In the genomic region with DNA sequence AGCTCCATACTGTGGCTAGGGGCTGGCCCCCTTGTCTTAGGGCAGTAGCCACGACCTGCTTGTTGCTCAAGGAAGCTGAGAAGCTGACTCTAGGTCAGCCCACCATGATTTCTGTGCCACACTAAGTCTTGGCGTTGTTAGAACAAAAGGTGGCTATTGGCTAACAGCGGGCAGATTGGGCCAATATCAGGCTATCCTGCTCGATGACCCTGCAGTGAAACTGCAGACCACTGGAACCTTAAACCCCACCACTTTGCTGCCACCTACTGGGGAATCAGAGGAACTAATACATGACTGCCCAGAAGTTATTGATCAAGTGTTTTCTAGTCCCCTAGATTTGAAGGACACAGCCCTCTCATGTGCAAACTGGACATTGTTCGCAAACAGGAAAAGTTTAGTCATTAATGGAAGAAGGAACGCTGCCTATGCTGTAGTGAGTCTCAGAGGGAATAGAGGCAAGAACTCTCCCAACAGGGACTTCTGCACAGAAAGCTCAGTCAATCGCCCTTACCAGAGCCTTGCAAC, we compare ENCODE assay signal across 2 cellular contexts.
TF ChIP-seq lines count a peak whose summit lies in the region.

No MANE protein-coding gene starts in this region.

TF ChIP-seq in Ishikawa, 13 proteins besides CTCF, POLR2A, EP300 and RAD21 (continued from another document):
- TF ChIP-seq, protein P1, sequence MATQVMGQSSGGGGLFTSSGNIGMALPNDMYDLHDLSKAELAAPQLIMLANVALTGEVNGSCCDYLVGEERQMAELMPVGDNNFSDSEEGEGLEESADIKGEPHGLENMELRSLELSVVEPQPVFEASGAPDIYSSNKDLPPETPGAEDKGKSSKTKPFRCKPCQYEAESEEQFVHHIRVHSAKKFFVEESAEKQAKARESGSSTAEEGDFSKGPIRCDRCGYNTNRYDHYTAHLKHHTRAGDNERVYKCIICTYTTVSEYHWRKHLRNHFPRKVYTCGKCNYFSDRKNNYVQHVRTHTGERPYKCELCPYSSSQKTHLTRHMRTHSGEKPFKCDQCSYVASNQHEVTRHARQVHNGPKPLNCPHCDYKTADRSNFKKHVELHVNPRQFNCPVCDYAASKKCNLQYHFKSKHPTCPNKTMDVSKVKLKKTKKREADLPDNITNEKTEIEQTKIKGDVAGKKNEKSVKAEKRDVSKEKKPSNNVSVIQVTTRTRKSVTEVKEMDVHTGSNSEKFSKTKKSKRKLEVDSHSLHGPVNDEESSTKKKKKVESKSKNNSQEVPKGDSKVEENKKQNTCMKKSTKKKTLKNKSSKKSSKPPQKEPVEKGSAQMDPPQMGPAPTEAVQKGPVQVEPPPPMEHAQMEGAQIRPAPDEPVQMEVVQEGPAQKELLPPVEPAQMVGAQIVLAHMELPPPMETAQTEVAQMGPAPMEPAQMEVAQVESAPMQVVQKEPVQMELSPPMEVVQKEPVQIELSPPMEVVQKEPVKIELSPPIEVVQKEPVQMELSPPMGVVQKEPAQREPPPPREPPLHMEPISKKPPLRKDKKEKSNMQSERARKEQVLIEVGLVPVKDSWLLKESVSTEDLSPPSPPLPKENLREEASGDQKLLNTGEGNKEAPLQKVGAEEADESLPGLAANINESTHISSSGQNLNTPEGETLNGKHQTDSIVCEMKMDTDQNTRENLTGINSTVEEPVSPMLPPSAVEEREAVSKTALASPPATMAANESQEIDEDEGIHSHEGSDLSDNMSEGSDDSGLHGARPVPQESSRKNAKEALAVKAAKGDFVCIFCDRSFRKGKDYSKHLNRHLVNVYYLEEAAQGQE (IDR thresholded peaks at IDR 0.05; ENCODE audit: low read depth), result no peak
- TF ChIP-seq NFIC (IDR thresholded peaks at IDR 0.05) (no peak), YY1 (IDR thresholded peaks at IDR 0.05; ENCODE audit: low read depth) (no peak)
- TF ChIP-seq, protein P2, sequence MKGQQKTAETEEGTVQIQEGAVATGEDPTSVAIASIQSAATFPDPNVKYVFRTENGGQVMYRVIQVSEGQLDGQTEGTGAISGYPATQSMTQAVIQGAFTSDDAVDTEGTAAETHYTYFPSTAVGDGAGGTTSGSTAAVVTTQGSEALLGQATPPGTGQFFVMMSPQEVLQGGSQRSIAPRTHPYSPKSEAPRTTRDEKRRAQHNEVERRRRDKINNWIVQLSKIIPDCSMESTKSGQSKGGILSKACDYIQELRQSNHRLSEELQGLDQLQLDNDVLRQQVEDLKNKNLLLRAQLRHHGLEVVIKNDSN (IDR thresholded peaks at IDR 0.05), result no peak

TF ChIP-seq in K562, 482 proteins besides CTCF, POLR2A, EP300 and RAD21 (continued from another document):
- TF ChIP-seq MLLT1 (IDR thresholded peaks at IDR 0.05) (no peak), ESRRB (CRISPR knock-in tag; IDR thresholded peaks at IDR 0.05; ENCODE audit: borderline replicate concordance) (no peak), VEZF1 (CRISPR knock-in tag; IDR thresholded peaks at IDR 0.05) (no peak), RBM15 (IDR thresholded peaks at IDR 0.05; ENCODE audit: insufficient read depth, low read length) (no peak), ZBTB7A (IDR thresholded peaks at IDR 0.05; ENCODE audit: borderline replicate concordance, control insufficient read depth, low read depth, low read length) (0 out of 2 replicates have a peak, but pooled peaks have one; percentile 35), IFI16 (CRISPR knock-in tag; IDR thresholded peaks at IDR 0.05) (no peak), BDP1 (IDR thresholded peaks at IDR 0.05; ENCODE audit: insufficient read depth, insufficient read length) (no peak), CEBPG (CRISPR knock-in tag; IDR thresholded peaks at IDR 0.05) (no peak), CEBPG (tag; conservative IDR thresholded peaks at IDR 0.05 in 1 of 2, IDR thresholded peaks at IDR 0.05 in 1 of 2) (no peak), SMC3 (conservative IDR thresholded peaks at IDR 0.05; ENCODE audit: insufficient read depth, low read depth, low read length) (peak; percentile 62), STAG1 (CRISPR knock-in tag; IDR thresholded peaks at IDR 0.05; ENCODE audit: borderline replicate concordance) (peak; percentile 27; the same call in 1 of the 2 replicates), CBFB (CRISPR knock-in tag; IDR thresholded peaks at IDR 0.05) (no peak)
- TF ChIP-seq, protein P3, sequence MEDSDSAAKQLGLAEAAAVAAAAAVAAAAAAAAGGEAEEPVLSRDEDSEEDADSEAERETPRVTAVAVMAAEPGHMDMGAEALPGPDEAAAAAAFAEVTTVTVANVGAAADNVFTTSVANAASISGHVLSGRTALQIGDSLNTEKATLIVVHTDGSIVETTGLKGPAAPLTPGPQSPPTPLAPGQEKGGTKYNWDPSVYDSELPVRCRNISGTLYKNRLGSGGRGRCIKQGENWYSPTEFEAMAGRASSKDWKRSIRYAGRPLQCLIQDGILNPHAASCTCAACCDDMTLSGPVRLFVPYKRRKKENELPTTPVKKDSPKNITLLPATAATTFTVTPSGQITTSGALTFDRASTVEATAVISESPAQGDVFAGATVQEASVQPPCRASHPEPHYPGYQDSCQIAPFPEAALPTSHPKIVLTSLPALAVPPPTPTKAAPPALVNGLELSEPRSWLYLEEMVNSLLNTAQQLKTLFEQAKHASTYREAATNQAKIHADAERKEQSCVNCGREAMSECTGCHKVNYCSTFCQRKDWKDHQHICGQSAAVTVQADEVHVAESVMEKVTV (CRISPR knock-in tag; IDR thresholded peaks at IDR 0.05), result peak; percentile 56; the same call in 1 of the 2 replicates
- TF ChIP-seq, protein P4, sequence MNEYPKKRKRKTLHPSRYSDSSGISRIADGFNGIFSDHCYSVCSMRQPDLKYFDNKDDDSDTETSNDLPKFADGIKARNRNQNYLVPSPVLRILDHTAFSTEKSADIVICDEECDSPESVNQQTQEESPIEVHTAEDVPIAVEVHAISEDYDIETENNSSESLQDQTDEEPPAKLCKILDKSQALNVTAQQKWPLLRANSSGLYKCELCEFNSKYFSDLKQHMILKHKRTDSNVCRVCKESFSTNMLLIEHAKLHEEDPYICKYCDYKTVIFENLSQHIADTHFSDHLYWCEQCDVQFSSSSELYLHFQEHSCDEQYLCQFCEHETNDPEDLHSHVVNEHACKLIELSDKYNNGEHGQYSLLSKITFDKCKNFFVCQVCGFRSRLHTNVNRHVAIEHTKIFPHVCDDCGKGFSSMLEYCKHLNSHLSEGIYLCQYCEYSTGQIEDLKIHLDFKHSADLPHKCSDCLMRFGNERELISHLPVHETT (CRISPR knock-in tag; conservative IDR thresholded peaks at IDR 0.05 in 1 of 2, IDR thresholded peaks at IDR 0.05 in 1 of 2), result no peak
- TF ChIP-seq, protein P5, sequence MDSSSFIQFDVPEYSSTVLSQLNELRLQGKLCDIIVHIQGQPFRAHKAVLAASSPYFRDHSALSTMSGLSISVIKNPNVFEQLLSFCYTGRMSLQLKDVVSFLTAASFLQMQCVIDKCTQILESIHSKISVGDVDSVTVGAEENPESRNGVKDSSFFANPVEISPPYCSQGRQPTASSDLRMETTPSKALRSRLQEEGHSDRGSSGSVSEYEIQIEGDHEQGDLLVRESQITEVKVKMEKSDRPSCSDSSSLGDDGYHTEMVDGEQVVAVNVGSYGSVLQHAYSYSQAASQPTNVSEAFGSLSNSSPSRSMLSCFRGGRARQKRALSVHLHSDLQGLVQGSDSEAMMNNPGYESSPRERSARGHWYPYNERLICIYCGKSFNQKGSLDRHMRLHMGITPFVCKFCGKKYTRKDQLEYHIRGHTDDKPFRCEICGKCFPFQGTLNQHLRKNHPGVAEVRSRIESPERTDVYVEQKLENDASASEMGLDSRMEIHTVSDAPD (CRISPR knock-in tag; IDR thresholded peaks at IDR 0.05), result no peak
